In the genomic region with DNA sequence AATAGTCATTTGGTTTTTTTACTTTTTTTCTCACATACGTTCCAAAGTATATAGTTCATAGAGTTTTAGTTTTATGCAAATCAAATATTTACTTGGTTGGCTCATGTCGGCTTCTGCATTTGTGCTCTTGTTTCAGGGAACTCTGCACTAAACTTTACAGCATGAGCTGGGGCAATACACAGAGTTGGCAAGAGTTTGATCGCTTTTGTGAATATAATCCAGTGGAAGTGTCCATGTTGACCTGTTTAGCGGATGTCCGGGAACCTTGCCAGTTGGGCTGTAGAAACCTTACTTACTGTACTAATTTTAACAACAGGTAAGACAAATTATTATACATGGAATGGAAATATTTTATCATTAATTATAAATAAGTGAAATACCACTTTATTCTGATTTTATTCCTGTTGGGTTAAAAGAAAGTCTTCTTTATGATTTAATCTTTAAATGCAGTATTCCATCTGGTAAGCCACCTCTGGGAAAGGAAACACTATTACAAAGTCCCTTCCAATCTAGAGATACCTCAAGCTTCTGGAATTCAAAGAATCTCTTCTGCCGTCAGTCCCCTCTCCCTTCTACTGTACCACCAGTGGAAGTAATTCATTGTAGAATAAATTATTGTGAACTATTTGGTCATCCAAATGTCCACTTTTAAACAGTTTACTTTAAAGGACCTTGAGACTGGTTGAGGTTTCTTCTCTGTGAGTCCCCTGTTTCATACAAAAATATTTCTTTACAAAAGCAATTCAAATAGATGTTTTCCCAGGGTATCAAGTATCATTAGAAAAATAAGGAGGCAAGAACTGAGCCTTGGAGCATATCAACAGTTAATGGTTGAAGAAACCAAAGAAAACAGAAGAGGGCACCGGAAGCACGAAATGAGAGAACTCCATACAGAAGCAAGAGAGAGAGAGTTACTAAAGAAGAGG, we compare ENCODE assay signal across 9 cellular contexts. TPM values are rescaled to one million over a fixed set of nuclear protein-coding genes. Genes with fewer than 3 reads are reported as not detected.
A peak's percentile ranks its signal among the peaks of the same experiment; 100 is the strongest.
DNase-seq lines count a peak whose midpoint lies in the region; ATAC-seq and TF ChIP-seq lines count a peak whose summit lies in the region.
"Had no signal": no experiment of that assay in that cellular context is flagged by ENCODE, and none has a peak within 500 bp of the region (broad histone marks: within the 10 kb centered on the region; RNA-seq: fewer than 3 reads in every experiment).

No MANE protein-coding gene starts in this region.

- no peaks in the 10 kb centered on the region for H3K79me2 ChIP-seq in GM23338 (replicated peaks; ENCODE audit: insufficient read depth)

- H3K9me2 ChIP-seq in GM23338 (ENCODE audit: insufficient read depth): no peaks in the 10 kb centered on the region

- in situ Hi-C loops in SK-MEL-5 (cut with HindIII; ENCODE audit: low pct_unique_long_range_greater_than_20kb, low sequenced_read_pairs): no loop called here

- no peaks in the 10 kb centered on the region for H4K20me1 ChIP-seq in GM23338 (replicated peaks; ENCODE audit: insufficient read depth)

- H3K36me3 ChIP-seq in GM23338 (ENCODE audit: insufficient read depth): peaks cover 6% of the 10 kb centered on the region; the same call in 1 of the 2 replicates
- H3K36me3 ChIP-seq: thoracic aorta had no signal

- peak overlapping the region; percentile 22; the same call in 1 of the 2 replicates for H3K4me2 ChIP-seq in GM23338

- H3K9me3 Mint-ChIP-seq in GM23338: peaks cover 12% of the 10 kb centered on the region; the same call in 2 of the 3 replicates
- H3K9me3 Mint-ChIP-seq: activated T-cell treated with anti-CD3 and anti-CD28 coated beads, Interleukin-2, amount 50 U/mL, for 4 hours had no signal

- peaks cover 25% of the 10 kb centered on the region for H3K4me1 Mint-ChIP-seq in GM23338

- peak; percentile 60 for DNase-seq in GM23338 (ENCODE audit: low spot score)
- peak; percentile 5 for DNase-seq in SK-MEL-5 (ENCODE audit: low read depth, low spot score)
- DNase-seq in fibroblast of villous mesenchyme (ENCODE audit: low read depth): peak; percentile 37
- DNase-seq in retinal pigment epithelial cell (ENCODE audit: low read depth): peak; percentile 46
- no peak for DNase-seq in SKM-1 (lab: John Stamatoyannopoulos, UW; ENCODE audit: unreplicated experiment)
- no peak for DNase-seq in NCI-H446 (lab: John Stamatoyannopoulos, UW)
- DNase-seq: activated T-cell treated with anti-CD3 and anti-CD28 coated beads, Interleukin-2, amount 50 U/mL, for 4 hours had no signal

- no peaks in the 10 kb centered on the region for H3K27me3 ChIP-seq in GM23338 (ENCODE audit: insufficient read depth)

- H3F3A ChIP-seq in GM23338 (replicated peaks; ENCODE audit: low read depth): no peaks in the 10 kb centered on the region

- ATAC-seq in GM23338 (peak; percentile 74), GM21423 (IDR thresholded peaks at IDR 0.05; ENCODE audit: unreplicated experiment) (no peak)
- ATAC-seq: activated T-cell treated with anti-CD3 and anti-CD28 coated beads, Interleukin-2, amount 50 U/mL, for 4 hours had no signal

- peak overlapping the region; percentile 80 for H3K27ac Mint-ChIP-seq in GM23338

- H3K4me3 ChIP-seq in GM23338: no peak overlapping the region
- H3K4me3 ChIP-seq in fibroblast of villous mesenchyme (ENCODE audit: low read depth, low read length): no peak overlapping the region
- no peak overlapping the region for H3K4me3 ChIP-seq in retinal pigment epithelial cell (ENCODE audit: low read length)
- H3K4me3 ChIP-seq: thoracic aorta had no signal

- TF ChIP-seq CTCF in GM23338 (conservative IDR thresholded peaks at IDR 0.05; ENCODE audit: low read depth in 2 of 2): peak in 1 of 2 experiments; percentile 32; a peak in 2 of 4 replicates
- TF ChIP-seq CTCF in fibroblast of villous mesenchyme (IDR thresholded peaks at IDR 0.05; ENCODE audit: insufficient read depth, low read depth, low read length): no peak
- TF ChIP-seq CTCF in retinal pigment epithelial cell (conservative IDR thresholded peaks at IDR 0.05; ENCODE audit: low read depth, low read length): no peak

- no peaks in the 10 kb centered on the region for H3K27me3 Mint-ChIP-seq in GM23338 (ENCODE audit: insufficient read depth, low read depth, poor library complexity)

- H2AFZ ChIP-seq in GM23338: no peak overlapping the region

- H3K4me3 Mint-ChIP-seq in GM23338: no peak overlapping the region
- H3K4me3 Mint-ChIP-seq: activated T-cell treated with anti-CD3 and anti-CD28 coated beads, Interleukin-2, amount 50 U/mL, for 4 hours had no signal

- peaks cover 22% of the 10 kb centered on the region for H3K4me1 ChIP-seq in GM23338 (ENCODE audit: insufficient read depth)

- peaks cover 15% of the 10 kb centered on the region for H3K36me3 Mint-ChIP-seq in GM23338 (ENCODE audit: low read depth)

- H3K27ac ChIP-seq in GM23338 (ENCODE audit: low read depth): peak overlapping the region; percentile 41
- H3K27ac ChIP-seq: thoracic aorta had no signal

TF ChIP-seq in GM23338, 12 proteins besides CTCF, POLR2A, EP300 and RAD21 (continues in another document):
- TF ChIP-seq NANOG (IDR thresholded peaks at IDR 0.05; ENCODE audit: borderline replicate concordance) (no peak), EZH2phosphoT487 (IDR thresholded peaks at IDR 0.05; ENCODE audit: unreplicated experiment) (no peak)
- TF ChIP-seq, protein P1, sequence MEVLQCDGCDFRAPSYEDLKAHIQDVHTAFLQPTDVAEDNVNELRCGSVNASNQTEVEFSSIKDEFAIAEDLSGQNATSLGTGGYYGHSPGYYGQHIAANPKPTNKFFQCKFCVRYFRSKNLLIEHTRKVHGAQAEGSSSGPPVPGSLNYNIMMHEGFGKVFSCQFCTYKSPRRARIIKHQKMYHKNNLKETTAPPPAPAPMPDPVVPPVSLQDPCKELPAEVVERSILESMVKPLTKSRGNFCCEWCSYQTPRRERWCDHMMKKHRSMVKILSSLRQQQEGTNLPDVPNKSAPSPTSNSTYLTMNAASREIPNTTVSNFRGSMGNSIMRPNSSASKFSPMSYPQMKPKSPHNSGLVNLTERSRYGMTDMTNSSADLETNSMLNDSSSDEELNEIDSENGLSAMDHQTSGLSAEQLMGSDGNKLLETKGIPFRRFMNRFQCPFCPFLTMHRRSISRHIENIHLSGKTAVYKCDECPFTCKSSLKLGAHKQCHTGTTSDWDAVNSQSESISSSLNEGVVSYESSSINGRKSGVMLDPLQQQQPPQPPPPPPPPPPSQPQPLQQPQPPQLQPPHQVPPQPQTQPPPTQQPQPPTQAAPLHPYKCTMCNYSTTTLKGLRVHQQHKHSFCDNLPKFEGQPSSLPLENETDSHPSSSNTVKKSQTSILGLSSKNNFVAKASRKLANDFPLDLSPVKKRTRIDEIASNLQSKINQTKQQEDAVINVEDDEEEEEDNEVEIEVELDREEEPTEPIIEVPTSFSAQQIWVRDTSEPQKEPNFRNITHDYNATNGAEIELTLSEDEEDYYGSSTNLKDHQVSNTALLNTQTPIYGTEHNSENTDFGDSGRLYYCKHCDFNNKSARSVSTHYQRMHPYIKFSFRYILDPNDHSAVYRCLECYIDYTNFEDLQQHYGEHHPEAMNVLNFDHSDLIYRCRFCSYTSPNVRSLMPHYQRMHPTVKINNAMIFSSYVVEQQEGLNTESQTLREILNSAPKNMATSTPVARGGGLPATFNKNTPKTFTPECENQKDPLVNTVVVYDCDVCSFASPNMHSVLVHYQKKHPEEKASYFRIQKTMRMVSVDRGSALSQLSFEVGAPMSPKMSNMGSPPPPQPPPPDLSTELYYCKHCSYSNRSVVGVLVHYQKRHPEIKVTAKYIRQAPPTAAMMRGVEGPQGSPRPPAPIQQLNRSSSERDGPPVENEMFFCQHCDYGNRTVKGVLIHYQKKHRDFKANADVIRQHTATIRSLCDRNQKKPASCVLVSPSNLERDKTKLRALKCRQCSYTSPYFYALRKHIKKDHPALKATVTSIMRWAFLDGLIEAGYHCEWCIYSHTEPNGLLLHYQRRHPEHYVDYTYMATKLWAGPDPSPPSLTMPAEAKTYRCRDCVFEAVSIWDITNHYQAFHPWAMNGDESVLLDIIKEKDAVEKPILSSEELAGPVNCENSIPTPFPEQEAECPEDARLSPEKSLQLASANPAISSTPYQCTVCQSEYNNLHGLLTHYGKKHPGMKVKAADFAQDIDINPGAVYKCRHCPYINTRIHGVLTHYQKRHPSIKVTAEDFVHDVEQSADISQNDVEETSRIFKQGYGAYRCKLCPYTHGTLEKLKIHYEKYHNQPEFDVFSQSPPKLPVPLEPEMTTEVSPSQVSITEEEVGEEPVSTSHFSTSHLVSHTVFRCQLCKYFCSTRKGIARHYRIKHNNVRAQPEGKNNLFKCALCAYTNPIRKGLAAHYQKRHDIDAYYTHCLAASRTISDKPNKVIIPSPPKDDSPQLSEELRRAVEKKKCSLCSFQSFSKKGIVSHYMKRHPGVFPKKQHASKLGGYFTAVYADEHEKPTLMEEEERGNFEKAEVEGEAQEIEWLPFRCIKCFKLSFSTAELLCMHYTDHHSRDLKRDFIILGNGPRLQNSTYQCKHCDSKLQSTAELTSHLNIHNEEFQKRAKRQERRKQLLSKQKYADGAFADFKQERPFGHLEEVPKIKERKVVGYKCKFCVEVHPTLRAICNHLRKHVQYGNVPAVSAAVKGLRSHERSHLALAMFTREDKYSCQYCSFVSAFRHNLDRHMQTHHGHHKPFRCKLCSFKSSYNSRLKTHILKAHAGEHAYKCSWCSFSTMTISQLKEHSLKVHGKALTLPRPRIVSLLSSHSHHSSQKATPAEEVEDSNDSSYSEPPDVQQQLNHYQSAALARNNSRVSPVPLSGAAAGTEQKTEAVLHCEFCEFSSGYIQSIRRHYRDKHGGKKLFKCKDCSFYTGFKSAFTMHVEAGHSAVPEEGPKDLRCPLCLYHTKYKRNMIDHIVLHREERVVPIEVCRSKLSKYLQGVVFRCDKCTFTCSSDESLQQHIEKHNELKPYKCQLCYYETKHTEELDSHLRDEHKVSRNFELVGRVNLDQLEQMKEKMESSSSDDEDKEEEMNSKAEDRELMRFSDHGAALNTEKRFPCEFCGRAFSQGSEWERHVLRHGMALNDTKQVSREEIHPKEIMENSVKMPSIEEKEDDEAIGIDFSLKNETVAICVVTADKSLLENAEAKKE (CRISPR knock-in tag; IDR thresholded peaks at IDR 0.05): no peak

RNA-seq across cellular contexts. Expression of a gene that starts 45.2 kb away (rescaled TPM):
- total RNA-seq in GM23338 (2014; rRNA removed; shearing (Covaris generic)): 4.4 and 5.1 TPM in 2 replicates
- polyA plus RNA-seq in GM23338 (2016; fragmentation: Nextera tagmentation; extraction: Ambion mirVana): 5.7 and 7.0 TPM in 2 replicates
- 5.6 and 6.5 TPM in 2 replicates for total RNA-seq in SK-MEL-5 (2014; rRNA removed; shearing (Covaris generic))
- 4.6 and 6.1 TPM in 2 replicates for polyA plus RNA-seq in SK-MEL-5 (2015; cell fraction: cytosol; rRNA removed)
- 2.8 and 3.8 TPM in 2 replicates for polyA plus RNA-seq in SK-MEL-5 (2015; cell fraction: nucleus; rRNA removed)
- total RNA-seq in fibroblast of villous mesenchyme: 29.4 and 55.7 TPM in 2 replicates

RNA-seq across cellular contexts. Expression of a gene that starts 54.6 kb away (rescaled TPM):
- 8.1 and 8.6 TPM in 2 replicates for total RNA-seq in GM23338 (2014; rRNA removed; shearing (Covaris generic))
- 11.3 and 11.6 TPM in 2 replicates for polyA plus RNA-seq in GM23338 (2016; fragmentation: Nextera tagmentation; extraction: Ambion mirVana)
- total RNA-seq in SK-MEL-5 (2014; rRNA removed; shearing (Covaris generic)): 7.9 and 10.0 TPM in 2 replicates
- polyA plus RNA-seq in SK-MEL-5 (2015; cell fraction: cytosol; rRNA removed): 8.7 and 10.6 TPM in 2 replicates
- polyA plus RNA-seq in SK-MEL-5 (2015; cell fraction: nucleus; rRNA removed): 7.9 and 8.8 TPM in 2 replicates
- 30.9 and 32.8 TPM in 2 replicates for total RNA-seq in fibroblast of villous mesenchyme

Comparison
In these comparisons a context has a peak if more than half of its experiments do, and no peak if none do; other contexts are left out.
1. DNase-seq: peak in GM23338 (single experiment), SK-MEL-5 (single experiment), fibroblast of villous mesenchyme (single experiment) and retinal pigment epithelial cell (single experiment); none in SKM-1 (single experiment) and NCI-H446 (0 of 2).